Comparison of ENCODE assay signal across 30 cellular contexts in genomic region chr20:48259456-48259855, GRCh38.
"Had no signal": no experiment of that assay in that cellular context is flagged by ENCODE, and none has a peak within 500 bp of the region (broad histone marks: within the 10 kb centered on the region; RNA-seq: fewer than 3 reads in every experiment).

No MANE protein-coding gene starts in this region.

- H3K4me3 ChIP-seq: ascending aorta, cardiac muscle cell, MG63, PC-9 had no signal

- FAIRE-seq: RCC 7860, TTC549 had no signal

- H3K4me3 Mint-ChIP-seq: activated CD4-positive, alpha-beta T cell treated with anti-CD3 and anti-CD28 coated beads for 36 hours; activated CD4-positive, alpha-beta T cell treated with anti-CD3 and anti-CD28 coated beads, Interleukin-2, amount 10 ng/mL, durations not matched to agents 7 days and 5 days; activated CD8-positive, alpha-beta T cell treated with anti-CD3 and anti-CD28 coated beads, Interleukin-2, amount 10 ng/mL, durations not matched to agents 7 days and 5 days; activated naive CD4-positive, alpha-beta T cell treated with anti-CD3 and anti-CD28 coated beads, Interleukin-2, amount 50 U/mL, for 24 hours; activated naive CD8-positive, alpha-beta T cell treated with anti-CD3 and anti-CD28 coated beads, Interleukin-2, amount 10 ng/mL, durations not matched to agents 7 days and 5 days; activated T-cell treated with anti-CD3 and anti-CD28 coated beads, Interleukin-2, amount 50 U/mL, for 24 hours; central memory CD8-positive, alpha-beta T cell; T-helper 1 cell treated with Interleukin-12 subunit alpha and Interleukin-12 subunit beta and Interleukin-4 antibody, amounts not matched to agents 30 μg/mL and 1 μg/mL, for 36 hours; T-helper 2 cell treated with Interferon-gamma antibody and Interleukin-4, amounts not matched to agents 5 μg/mL and 100 μg/mL, for 36 hours had no signal

- H3K36me3 Mint-ChIP-seq: activated naive CD4-positive, alpha-beta T cell treated with anti-CD3 and anti-CD28 coated beads, Interleukin-2, amount 50 U/mL, for 24 hours; activated naive CD8-positive, alpha-beta T cell treated with anti-CD3 and anti-CD28 coated beads, Interleukin-2, amount 10 ng/mL, durations not matched to agents 7 days and 5 days had no signal

- H3K4me2 ChIP-seq: PC-9 had no signal

- H3K36me3 ChIP-seq: ascending aorta, cardiac muscle cell, MG63 had no signal

- H3K4me1 Mint-ChIP-seq: activated CD4-positive, alpha-beta T cell treated with anti-CD3 and anti-CD28 coated beads for 36 hours; activated CD4-positive, alpha-beta T cell treated with anti-CD3 and anti-CD28 coated beads, Interleukin-2, amount 10 ng/mL, durations not matched to agents 7 days and 5 days; activated naive CD4-positive, alpha-beta T cell treated with anti-CD3 and anti-CD28 coated beads, Interleukin-2, amount 50 U/mL, for 24 hours; activated naive CD8-positive, alpha-beta T cell treated with anti-CD3 and anti-CD28 coated beads, Interleukin-2, amount 10 ng/mL, durations not matched to agents 7 days and 5 days; central memory CD8-positive, alpha-beta T cell had no signal

- ATAC-seq: activated CD4-positive, alpha-beta T cell treated with anti-CD3 and anti-CD28 coated beads for 36 hours; activated CD4-positive, CD25-positive, alpha-beta regulatory T cell treated with anti-CD3 and anti-CD28 coated beads, Interleukin-2, amount 50 U/mL, for 24 hours; activated CD8-positive, alpha-beta T cell treated with anti-CD3 and anti-CD28 coated beads, Interleukin-2, amount 10 ng/mL, durations not matched to agents 7 days and 5 days had no signal

- DNase-seq: activated CD4-positive, alpha-beta T cell treated with anti-CD3 and anti-CD28 coated beads for 36 hours; activated CD4-positive, alpha-beta T cell treated with anti-CD3 and anti-CD28 coated beads, Interleukin-2, amount 10 ng/mL, durations not matched to agents 7 days and 5 days; activated CD4-positive, alpha-beta T cell treated with anti-CD3 and anti-CD28 coated beads, Interleukin-2, amount 50 U/mL, for 48 hours; activated CD8-positive, alpha-beta T cell treated with anti-CD3 and anti-CD28 coated beads, Interleukin-2, amount 10 ng/mL, durations not matched to agents 7 days and 5 days; activated gamma-delta T cell; activated naive CD4-positive, alpha-beta T cell treated with Interleukin-2 at 50 U/mL for 16 hours; activated naive CD8-positive, alpha-beta T cell treated with anti-CD3 and anti-CD28 coated beads, Interleukin-2, amount 10 ng/mL, durations not matched to agents 7 days and 5 days; activated T-cell treated with anti-CD3 and anti-CD28 coated beads, Interleukin-2, amount 50 U/mL, for 24 hours; Kasumi-1; KG1; MG63; NCI-H1048; NCI-H1105 treated with DMSO at 0.1 percent for 48 hours; NCI-H1436; NCI-H1930; NCI-H2081 treated with DMSO at 0.1 percent for 48 hours; NCI-H226; PC-9; Right ventricle myocardium superior had no signal

- H3K9me3 Mint-ChIP-seq: activated naive CD4-positive, alpha-beta T cell treated with anti-CD3 and anti-CD28 coated beads, Interleukin-2, amount 50 U/mL, for 24 hours; activated naive CD8-positive, alpha-beta T cell treated with anti-CD3 and anti-CD28 coated beads, Interleukin-2, amount 10 ng/mL, durations not matched to agents 7 days and 5 days; activated T-helper 2 cell treated with anti-CD3 and anti-CD28 coated beads, Interferon-gamma antibody, Interleukin-2, Interleukin-4, amounts not matched to agents 10 μg/mL and 5 μg/mL and 100 μg/mL, durations not matched to agents 14 hours and 24 hours and 36 hours; central memory CD8-positive, alpha-beta T cell; T-helper 1 cell treated with Interleukin-12 subunit alpha and Interleukin-12 subunit beta and Interleukin-4 antibody, amounts not matched to agents 30 μg/mL and 1 μg/mL, for 36 hours; T-helper 2 cell treated with Interferon-gamma antibody and Interleukin-4, amounts not matched to agents 5 μg/mL and 100 μg/mL, for 36 hours had no signal

- H3K27me3 ChIP-seq: ascending aorta, cardiac muscle cell had no signal

- H3K27ac Mint-ChIP-seq: activated CD4-positive, alpha-beta T cell treated with anti-CD3 and anti-CD28 coated beads for 36 hours; activated CD4-positive, alpha-beta T cell treated with anti-CD3 and anti-CD28 coated beads, Interleukin-2, amount 10 ng/mL, durations not matched to agents 7 days and 5 days; activated CD8-positive, alpha-beta T cell treated with anti-CD3 and anti-CD28 coated beads, Interleukin-2, amount 10 ng/mL, durations not matched to agents 7 days and 5 days; activated naive CD4-positive, alpha-beta T cell treated with anti-CD3 and anti-CD28 coated beads, Interleukin-2, amount 50 U/mL, for 24 hours; activated naive CD8-positive, alpha-beta T cell treated with anti-CD3 and anti-CD28 coated beads, Interleukin-2, amount 10 ng/mL, durations not matched to agents 7 days and 5 days; activated T-cell treated with anti-CD3 and anti-CD28 coated beads, Interleukin-2, amount 50 U/mL, for 24 hours; activated T-helper 2 cell treated with anti-CD3 and anti-CD28 coated beads, Interferon-gamma antibody, Interleukin-2, Interleukin-4, amounts not matched to agents 10 μg/mL and 5 μg/mL and 100 μg/mL, durations not matched to agents 14 hours and 24 hours and 36 hours; T-helper 1 cell treated with Interleukin-12 subunit alpha and Interleukin-12 subunit beta and Interleukin-4 antibody, amounts not matched to agents 30 μg/mL and 1 μg/mL, for 36 hours; T-helper 2 cell treated with Interferon-gamma antibody and Interleukin-4, amounts not matched to agents 5 μg/mL and 100 μg/mL, for 36 hours had no signal

- H2AFZ ChIP-seq: PC-9 had no signal

- H3K27ac ChIP-seq: ascending aorta, cardiac muscle cell, PC-9, RWPE1 had no signal

- H3K4me1 ChIP-seq: ascending aorta had no signal
